Comparison of ENCODE assay signal across 8 cellular contexts in the genomic region with DNA sequence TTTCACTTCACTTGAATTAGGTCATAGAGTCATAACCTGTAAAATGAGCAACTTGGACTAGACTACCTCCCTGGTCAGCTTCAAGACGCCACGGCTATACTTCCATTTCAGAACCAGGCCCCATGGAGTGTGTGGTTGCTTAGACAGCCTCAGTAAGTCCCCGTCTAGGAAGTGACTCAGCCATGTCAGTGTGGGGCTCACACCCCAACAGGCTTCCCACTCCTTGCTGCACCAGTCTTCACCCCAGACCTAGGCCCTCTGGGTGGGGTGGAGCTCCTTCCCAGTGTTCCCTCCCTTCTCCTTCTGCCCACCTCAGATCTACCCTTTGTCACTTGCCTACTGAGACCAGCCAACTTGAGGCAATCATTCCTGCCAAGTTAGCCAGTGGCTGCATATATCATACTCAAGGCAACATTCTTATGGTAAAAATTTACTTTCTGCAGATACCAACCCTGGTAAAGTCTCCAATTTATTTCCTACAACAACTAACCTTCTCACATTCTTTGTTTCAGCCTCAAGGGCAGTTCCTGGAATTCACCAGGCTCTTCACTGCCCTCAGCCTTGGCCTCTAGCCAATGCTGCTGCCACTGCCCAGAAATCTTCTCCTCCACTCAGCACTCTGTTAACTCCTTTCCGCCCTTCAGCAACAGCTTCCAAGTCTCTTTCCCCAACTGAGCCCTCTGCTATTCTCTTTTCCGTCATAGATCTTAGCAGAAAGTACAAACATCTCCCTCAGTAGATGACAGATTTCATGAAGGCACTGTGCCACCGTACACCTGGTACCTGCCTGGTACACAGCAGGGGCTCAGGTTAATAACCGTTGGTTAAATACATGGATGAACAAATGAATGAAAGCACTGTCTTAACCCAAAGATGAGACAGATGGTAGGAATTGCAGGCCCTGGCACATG. TPM values are rescaled to one million over a fixed set of nuclear protein-coding genes. Genes with fewer than 3 reads are reported as not detected.
DNase-seq lines count a peak whose midpoint lies in the region; FAIRE-seq and TF ChIP-seq lines count a peak whose summit lies in the region.

No MANE protein-coding gene starts in this region.

- TF ChIP-seq POLR2A in GM12892 (IDR thresholded peaks at IDR 0.05; ENCODE audit: low read depth, low read length): no peak

- FAIRE-seq in GM12892 (lab: Jason Lieb, UNC): no peak

- no peak for TF ChIP-seq CTCF in epithelial cell of esophagus (IDR thresholded peaks at IDR 0.05; ENCODE audit: insufficient read depth, low read depth, low read length, missing control alignments)

- CTCF ChIA-PET in HEK293T (lab: Yijun Ruan, JAX): no interaction called here

- POLR2A ChIA-PET in HEK293T (lab: Yijun Ruan, JAX): no interaction called here

- DNase-seq in EH (ENCODE audit: low read depth) (peak; percentile 18), NCI-H446 (lab: John Stamatoyannopoulos, UW) (peak; percentile 84 to 89), epithelial cell of esophagus (ENCODE audit: low read depth) (peak; percentile 52), pons (ENCODE audit: low spot score) (peak; percentile 78), GM12892 (ENCODE audit: insufficient read length) (no peak), HEK293T (ENCODE audit: extremely low spot score) (no peak), NOMO-1 treated with dmso at 0.1 percent for 144 hours (lab: John Stamatoyannopoulos, UW; ENCODE audit: unreplicated experiment) (no peak), 8988T (no peak)

- H3K4me3 ChIP-seq in epithelial cell of esophagus (ENCODE audit: low read length): no peak overlapping the region

TF ChIP-seq in HEK293T, 16 proteins besides CTCF, POLR2A, EP300 and RAD21:
- TF ChIP-seq NFRKB (IDR thresholded peaks at IDR 0.05): no peak
- no peak for TF ChIP-seq SUZ12 (IDR thresholded peaks at IDR 0.05)
- TF ChIP-seq L3MBTL2 (conservative IDR thresholded peaks at IDR 0.05): no peak
- TF ChIP-seq FOXK2 (IDR thresholded peaks at IDR 0.05): no peak
- no peak for TF ChIP-seq LEF1 (IDR thresholded peaks at IDR 0.05; ENCODE audit: borderline replicate concordance)
- no peak for TF ChIP-seq FOXM1 (IDR thresholded peaks at IDR 0.05; ENCODE audit: borderline replicate concordance)
- TF ChIP-seq, protein P1, sequence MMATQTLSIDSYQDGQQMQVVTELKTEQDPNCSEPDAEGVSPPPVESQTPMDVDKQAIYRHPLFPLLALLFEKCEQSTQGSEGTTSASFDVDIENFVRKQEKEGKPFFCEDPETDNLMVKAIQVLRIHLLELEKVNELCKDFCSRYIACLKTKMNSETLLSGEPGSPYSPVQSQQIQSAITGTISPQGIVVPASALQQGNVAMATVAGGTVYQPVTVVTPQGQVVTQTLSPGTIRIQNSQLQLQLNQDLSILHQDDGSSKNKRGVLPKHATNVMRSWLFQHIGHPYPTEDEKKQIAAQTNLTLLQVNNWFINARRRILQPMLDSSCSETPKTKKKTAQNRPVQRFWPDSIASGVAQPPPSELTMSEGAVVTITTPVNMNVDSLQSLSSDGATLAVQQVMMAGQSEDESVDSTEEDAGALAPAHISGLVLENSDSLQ (IDR thresholded peaks at IDR 0.05): no peak
- no peak for TF ChIP-seq TARDBP (IDR thresholded peaks at IDR 0.05)
- no peak for TF ChIP-seq ELF4 (IDR thresholded peaks at IDR 0.05)
- TF ChIP-seq FOXA1 (IDR thresholded peaks at IDR 0.05): no peak
- TF ChIP-seq ARNT (IDR thresholded peaks at IDR 0.05): no peak
- no peak for TF ChIP-seq HDGF (IDR thresholded peaks at IDR 0.05; ENCODE audit: borderline replicate concordance)

RNA-seq across cellular contexts. Expression of a gene that starts 31.3 kb away (rescaled TPM):
- 7.7 TPM for polyA plus RNA-seq in GM12892 (2012; ENCODE audit: missing spikeins)

Comparison
In these comparisons a context has a peak if more than half of its experiments do, and no peak if none do; other contexts are left out.
1. DNase-seq: peak in EH (single experiment), NCI-H446 (2 of 2), epithelial cell of esophagus (single experiment) and pons (single experiment); none in GM12892 (single experiment), HEK293T (single experiment), NOMO-1 treated with dmso at 0.1 percent for 144 hours (single experiment) and 8988T (single experiment).